ENCODE assay signal across 1 cellular context in the genomic region with DNA sequence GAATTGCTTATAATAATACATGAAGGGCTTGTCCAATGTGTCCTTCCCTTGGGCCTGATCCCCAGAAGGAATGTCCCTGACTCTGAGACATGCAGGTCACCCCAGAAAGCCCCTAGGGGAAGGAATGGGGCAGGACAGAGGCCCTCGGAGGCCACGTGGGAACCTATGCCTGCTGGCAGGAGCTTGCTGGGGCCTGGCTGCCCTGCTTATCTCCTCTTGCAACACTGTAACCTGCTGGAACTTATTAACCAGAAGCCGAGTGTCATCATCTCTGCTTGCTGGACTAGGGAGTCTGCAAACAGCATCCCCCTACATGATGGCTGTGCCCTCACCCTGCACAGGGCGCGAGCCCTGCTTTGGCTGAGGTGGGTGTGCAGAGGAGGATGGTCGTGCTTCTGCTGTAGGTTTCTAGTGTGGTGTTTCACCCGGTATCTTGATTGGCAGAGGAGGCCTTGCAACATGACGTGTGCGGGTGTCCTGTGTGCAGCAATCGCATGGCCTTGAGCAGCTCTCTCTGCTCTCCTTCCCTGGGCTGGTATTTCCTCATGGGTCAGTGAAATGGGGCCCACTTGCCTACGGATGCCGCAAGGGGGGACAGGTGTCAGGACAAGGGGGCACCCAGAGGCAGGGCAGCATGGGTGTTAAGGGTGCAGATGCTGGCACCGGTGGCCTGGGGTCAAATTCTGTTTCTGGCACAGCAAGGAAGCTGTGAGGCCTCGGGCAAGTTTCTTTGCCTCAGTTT.
A peak's percentile ranks its signal among the peaks of the same experiment; 100 is the strongest.
TF ChIP-seq lines count a peak whose summit lies in the region.

No MANE protein-coding gene starts in this region.

TF ChIP-seq in HepG2, 621 proteins besides CTCF, POLR2A, EP300 and RAD21 (continues in another document):
- TF ChIP-seq HOXA9 (CRISPR knock-in tag; IDR thresholded peaks at IDR 0.05; ENCODE audit: borderline replicate concordance) = no peak
- peak; percentile 81; the same call in 1 of the 2 replicates for TF ChIP-seq KMT2A (CRISPR knock-in tag; IDR thresholded peaks at IDR 0.05)
- TF ChIP-seq, protein P1, sequence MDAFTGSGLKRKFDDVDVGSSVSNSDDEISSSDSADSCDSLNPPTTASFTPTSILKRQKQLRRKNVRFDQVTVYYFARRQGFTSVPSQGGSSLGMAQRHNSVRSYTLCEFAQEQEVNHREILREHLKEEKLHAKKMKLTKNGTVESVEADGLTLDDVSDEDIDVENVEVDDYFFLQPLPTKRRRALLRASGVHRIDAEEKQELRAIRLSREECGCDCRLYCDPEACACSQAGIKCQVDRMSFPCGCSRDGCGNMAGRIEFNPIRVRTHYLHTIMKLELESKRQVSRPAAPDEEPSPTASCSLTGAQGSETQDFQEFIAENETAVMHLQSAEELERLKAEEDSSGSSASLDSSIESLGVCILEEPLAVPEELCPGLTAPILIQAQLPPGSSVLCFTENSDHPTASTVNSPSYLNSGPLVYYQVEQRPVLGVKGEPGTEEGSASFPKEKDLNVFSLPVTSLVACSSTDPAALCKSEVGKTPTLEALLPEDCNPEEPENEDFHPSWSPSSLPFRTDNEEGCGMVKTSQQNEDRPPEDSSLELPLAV (CRISPR knock-in tag; conservative IDR thresholded peaks at IDR 0.05; ENCODE audit: low read depth) = no peak
- TF ChIP-seq YEATS4 (CRISPR knock-in tag; IDR thresholded peaks at IDR 0.05; ENCODE audit: borderline replicate concordance) = peak; percentile 82
- TF ChIP-seq MAF1 (CRISPR knock-in tag; IDR thresholded peaks at IDR 0.05; ENCODE audit: borderline replicate concordance) = no peak
- TF ChIP-seq ZFAT (CRISPR knock-in tag; conservative IDR thresholded peaks at IDR 0.05) = no peak
- TF ChIP-seq SYNCRIP (IDR thresholded peaks at IDR 0.05; ENCODE audit: insufficient read depth, low read depth, low read length) = no peak
- TF ChIP-seq RORA (CRISPR knock-in tag; IDR thresholded peaks at IDR 0.05) = no peak
- no peak for TF ChIP-seq THYN1 (CRISPR knock-in tag; IDR thresholded peaks at IDR 0.05; ENCODE audit: borderline replicate concordance, low read depth)
- no peak for TF ChIP-seq GTF3A (CRISPR knock-in tag; conservative IDR thresholded peaks at IDR 0.05)
- TF ChIP-seq, protein P2, sequence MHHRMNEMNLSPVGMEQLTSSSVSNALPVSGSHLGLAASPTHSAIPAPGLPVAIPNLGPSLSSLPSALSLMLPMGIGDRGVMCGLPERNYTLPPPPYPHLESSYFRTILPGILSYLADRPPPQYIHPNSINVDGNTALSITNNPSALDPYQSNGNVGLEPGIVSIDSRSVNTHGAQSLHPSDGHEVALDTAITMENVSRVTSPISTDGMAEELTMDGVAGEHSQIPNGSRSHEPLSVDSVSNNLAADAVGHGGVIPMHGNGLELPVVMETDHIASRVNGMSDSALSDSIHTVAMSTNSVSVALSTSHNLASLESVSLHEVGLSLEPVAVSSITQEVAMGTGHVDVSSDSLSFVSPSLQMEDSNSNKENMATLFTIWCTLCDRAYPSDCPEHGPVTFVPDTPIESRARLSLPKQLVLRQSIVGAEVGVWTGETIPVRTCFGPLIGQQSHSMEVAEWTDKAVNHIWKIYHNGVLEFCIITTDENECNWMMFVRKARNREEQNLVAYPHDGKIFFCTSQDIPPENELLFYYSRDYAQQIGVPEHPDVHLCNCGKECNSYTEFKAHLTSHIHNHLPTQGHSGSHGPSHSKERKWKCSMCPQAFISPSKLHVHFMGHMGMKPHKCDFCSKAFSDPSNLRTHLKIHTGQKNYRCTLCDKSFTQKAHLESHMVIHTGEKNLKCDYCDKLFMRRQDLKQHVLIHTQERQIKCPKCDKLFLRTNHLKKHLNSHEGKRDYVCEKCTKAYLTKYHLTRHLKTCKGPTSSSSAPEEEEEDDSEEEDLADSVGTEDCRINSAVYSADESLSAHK (CRISPR knock-in tag; IDR thresholded peaks at IDR 0.05; ENCODE audit: borderline replicate concordance) = no peak
- 0 out of 2 replicates have a peak, but pooled peaks have one; percentile 40 for TF ChIP-seq NFYC (CRISPR knock-in tag; IDR thresholded peaks at IDR 0.05)
- peak; percentile 42 for TF ChIP-seq GATAD1 (CRISPR knock-in tag; IDR thresholded peaks at IDR 0.05)
- peak; percentile 75 for TF ChIP-seq BRD4 (CRISPR knock-in tag; IDR thresholded peaks at IDR 0.05)
- TF ChIP-seq MATR3 (CRISPR knock-in tag; IDR thresholded peaks at IDR 0.05) = no peak
- no peak for TF ChIP-seq ZNF569 (CRISPR knock-in tag; IDR thresholded peaks at IDR 0.05; ENCODE audit: borderline replicate concordance)
- no peak for TF ChIP-seq ZNF496 (CRISPR knock-in tag; IDR thresholded peaks at IDR 0.05; ENCODE audit: insufficient replicate concordance)
- peak; percentile 51; the same call in 1 of the 2 replicates for TF ChIP-seq ZNF160 (CRISPR knock-in tag; IDR thresholded peaks at IDR 0.05)
- no peak for TF ChIP-seq PLRG1 (conservative IDR thresholded peaks at IDR 0.05)
- no peak for TF ChIP-seq PHB2 (IDR thresholded peaks at IDR 0.05; ENCODE audit: partially characterized antibody)
- peak; percentile 76 for TF ChIP-seq ZSCAN9 (CRISPR knock-in tag; IDR thresholded peaks at IDR 0.05; ENCODE audit: borderline replicate concordance)
- TF ChIP-seq JUNB (CRISPR knock-in tag; IDR thresholded peaks at IDR 0.05; ENCODE audit: borderline replicate concordance) = peak; percentile 59; the same call in 1 of the 2 replicates
- TF ChIP-seq ZFP82 (CRISPR knock-in tag; IDR thresholded peaks at IDR 0.05; ENCODE audit: borderline replicate concordance) = no peak
- TF ChIP-seq, protein P3, sequence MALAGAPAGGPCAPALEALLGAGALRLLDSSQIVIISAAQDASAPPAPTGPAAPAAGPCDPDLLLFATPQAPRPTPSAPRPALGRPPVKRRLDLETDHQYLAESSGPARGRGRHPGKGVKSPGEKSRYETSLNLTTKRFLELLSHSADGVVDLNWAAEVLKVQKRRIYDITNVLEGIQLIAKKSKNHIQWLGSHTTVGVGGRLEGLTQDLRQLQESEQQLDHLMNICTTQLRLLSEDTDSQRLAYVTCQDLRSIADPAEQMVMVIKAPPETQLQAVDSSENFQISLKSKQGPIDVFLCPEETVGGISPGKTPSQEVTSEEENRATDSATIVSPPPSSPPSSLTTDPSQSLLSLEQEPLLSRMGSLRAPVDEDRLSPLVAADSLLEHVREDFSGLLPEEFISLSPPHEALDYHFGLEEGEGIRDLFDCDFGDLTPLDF (CRISPR knock-in tag; IDR thresholded peaks at IDR 0.05) = no peak
- no peak for TF ChIP-seq ZIK1 (CRISPR knock-in tag; IDR thresholded peaks at IDR 0.05; ENCODE audit: borderline replicate concordance, low read depth)
- peak; percentile 74; the same call in 1 of the 2 replicates for TF ChIP-seq THAP11 (CRISPR knock-in tag; IDR thresholded peaks at IDR 0.05)
- TF ChIP-seq ERF (CRISPR knock-in tag; IDR thresholded peaks at IDR 0.05) = peak; percentile 81
- peak; percentile 50 for TF ChIP-seq TOPORS (CRISPR knock-in tag; IDR thresholded peaks at IDR 0.05)
- TF ChIP-seq PHF5A (CRISPR knock-in tag; IDR thresholded peaks at IDR 0.05; ENCODE audit: low read depth, unreplicated experiment) = no peak
- TF ChIP-seq ZNF350 (CRISPR knock-in tag; IDR thresholded peaks at IDR 0.05; ENCODE audit: borderline replicate concordance, low read depth) = peak; percentile 95
- no peak for TF ChIP-seq NAIF1 (CRISPR knock-in tag; IDR thresholded peaks at IDR 0.05; ENCODE audit: borderline replicate concordance)
- TF ChIP-seq ZKSCAN5 (CRISPR knock-in tag; IDR thresholded peaks at IDR 0.05) = no peak
- TF ChIP-seq HOXD1 (CRISPR knock-in tag; IDR thresholded peaks at IDR 0.05) = 0 out of 2 replicates have a peak, but pooled peaks have one; percentile 70
- no peak; the same call in 1 of the 2 replicates for TF ChIP-seq ESRRA (CRISPR knock-in tag; IDR thresholded peaks at IDR 0.05; ENCODE audit: low read depth)
- TF ChIP-seq MTF1 (CRISPR knock-in tag; IDR thresholded peaks at IDR 0.05) = no peak; the same call in 1 of the 2 replicates
- no peak; the same call in 1 of the 2 replicates for TF ChIP-seq HOXA7 (CRISPR knock-in tag; IDR thresholded peaks at IDR 0.05)
- TF ChIP-seq GATAD2A (CRISPR knock-in tag; IDR thresholded peaks at IDR 0.05) = peak; percentile 91
- TF ChIP-seq ZNF3 (CRISPR knock-in tag; IDR thresholded peaks at IDR 0.05) = no peak
- TF ChIP-seq MLXIP (CRISPR knock-in tag; IDR thresholded peaks at IDR 0.05; ENCODE audit: borderline replicate concordance) = no peak
- TF ChIP-seq, protein P4, sequence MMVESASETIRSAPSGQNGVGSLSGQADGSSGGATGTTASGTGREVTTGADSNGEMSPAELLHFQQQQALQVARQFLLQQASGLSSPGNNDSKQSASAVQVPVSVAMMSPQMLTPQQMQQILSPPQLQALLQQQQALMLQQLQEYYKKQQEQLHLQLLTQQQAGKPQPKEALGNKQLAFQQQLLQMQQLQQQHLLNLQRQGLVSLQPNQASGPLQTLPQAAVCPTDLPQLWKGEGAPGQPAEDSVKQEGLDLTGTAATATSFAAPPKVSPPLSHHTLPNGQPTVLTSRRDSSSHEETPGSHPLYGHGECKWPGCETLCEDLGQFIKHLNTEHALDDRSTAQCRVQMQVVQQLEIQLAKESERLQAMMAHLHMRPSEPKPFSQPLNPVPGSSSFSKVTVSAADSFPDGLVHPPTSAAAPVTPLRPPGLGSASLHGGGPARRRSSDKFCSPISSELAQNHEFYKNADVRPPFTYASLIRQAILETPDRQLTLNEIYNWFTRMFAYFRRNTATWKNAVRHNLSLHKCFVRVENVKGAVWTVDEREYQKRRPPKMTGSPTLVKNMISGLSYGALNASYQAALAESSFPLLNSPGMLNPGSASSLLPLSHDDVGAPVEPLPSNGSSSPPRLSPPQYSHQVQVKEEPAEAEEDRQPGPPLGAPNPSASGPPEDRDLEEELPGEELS (CRISPR knock-in tag; IDR thresholded peaks at IDR 0.05) = peak; percentile 83
- TF ChIP-seq, protein P5, sequence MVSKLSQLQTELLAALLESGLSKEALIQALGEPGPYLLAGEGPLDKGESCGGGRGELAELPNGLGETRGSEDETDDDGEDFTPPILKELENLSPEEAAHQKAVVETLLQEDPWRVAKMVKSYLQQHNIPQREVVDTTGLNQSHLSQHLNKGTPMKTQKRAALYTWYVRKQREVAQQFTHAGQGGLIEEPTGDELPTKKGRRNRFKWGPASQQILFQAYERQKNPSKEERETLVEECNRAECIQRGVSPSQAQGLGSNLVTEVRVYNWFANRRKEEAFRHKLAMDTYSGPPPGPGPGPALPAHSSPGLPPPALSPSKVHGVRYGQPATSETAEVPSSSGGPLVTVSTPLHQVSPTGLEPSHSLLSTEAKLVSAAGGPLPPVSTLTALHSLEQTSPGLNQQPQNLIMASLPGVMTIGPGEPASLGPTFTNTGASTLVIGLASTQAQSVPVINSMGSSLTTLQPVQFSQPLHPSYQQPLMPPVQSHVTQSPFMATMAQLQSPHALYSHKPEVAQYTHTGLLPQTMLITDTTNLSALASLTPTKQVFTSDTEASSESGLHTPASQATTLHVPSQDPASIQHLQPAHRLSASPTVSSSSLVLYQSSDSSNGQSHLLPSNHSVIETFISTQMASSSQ (IDR thresholded peaks at IDR 0.05; ENCODE audit: low read depth) = peak; percentile 94
- TF ChIP-seq, protein P5 (CRISPR knock-in tag; IDR thresholded peaks at IDR 0.05; ENCODE audit: borderline replicate concordance) = peak; percentile 99
- TF ChIP-seq JARID2 (CRISPR knock-in tag; IDR thresholded peaks at IDR 0.05; ENCODE audit: insufficient replicate concordance) = peak; percentile 70
- TF ChIP-seq ZNF207 (IDR thresholded peaks at IDR 0.05; ENCODE audit: borderline replicate concordance) = no peak
- TF ChIP-seq, protein P6, sequence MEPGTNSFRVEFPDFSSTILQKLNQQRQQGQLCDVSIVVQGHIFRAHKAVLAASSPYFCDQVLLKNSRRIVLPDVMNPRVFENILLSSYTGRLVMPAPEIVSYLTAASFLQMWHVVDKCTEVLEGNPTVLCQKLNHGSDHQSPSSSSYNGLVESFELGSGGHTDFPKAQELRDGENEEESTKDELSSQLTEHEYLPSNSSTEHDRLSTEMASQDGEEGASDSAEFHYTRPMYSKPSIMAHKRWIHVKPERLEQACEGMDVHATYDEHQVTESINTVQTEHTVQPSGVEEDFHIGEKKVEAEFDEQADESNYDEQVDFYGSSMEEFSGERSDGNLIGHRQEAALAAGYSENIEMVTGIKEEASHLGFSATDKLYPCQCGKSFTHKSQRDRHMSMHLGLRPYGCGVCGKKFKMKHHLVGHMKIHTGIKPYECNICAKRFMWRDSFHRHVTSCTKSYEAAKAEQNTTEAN (CRISPR knock-in tag; conservative IDR thresholded peaks at IDR 0.05) = no peak; the same call in 1 of the 2 replicates
- no peak; the same call in 1 of the 2 replicates for TF ChIP-seq ZNF225 (CRISPR knock-in tag; IDR thresholded peaks at IDR 0.05)
- TF ChIP-seq ZNF251 (CRISPR knock-in tag; IDR thresholded peaks at IDR 0.05) = no peak
- TF ChIP-seq CREBL2 (CRISPR knock-in tag; IDR thresholded peaks at IDR 0.05; ENCODE audit: borderline replicate concordance) = no peak
- TF ChIP-seq AKAP8 (CRISPR knock-in tag; IDR thresholded peaks at IDR 0.05) = peak; percentile 88
- peak; percentile 88 for TF ChIP-seq ZSCAN25 (CRISPR knock-in tag; IDR thresholded peaks at IDR 0.05)
